ENCODE assay signal across 37 cellular contexts in the genomic region with DNA sequence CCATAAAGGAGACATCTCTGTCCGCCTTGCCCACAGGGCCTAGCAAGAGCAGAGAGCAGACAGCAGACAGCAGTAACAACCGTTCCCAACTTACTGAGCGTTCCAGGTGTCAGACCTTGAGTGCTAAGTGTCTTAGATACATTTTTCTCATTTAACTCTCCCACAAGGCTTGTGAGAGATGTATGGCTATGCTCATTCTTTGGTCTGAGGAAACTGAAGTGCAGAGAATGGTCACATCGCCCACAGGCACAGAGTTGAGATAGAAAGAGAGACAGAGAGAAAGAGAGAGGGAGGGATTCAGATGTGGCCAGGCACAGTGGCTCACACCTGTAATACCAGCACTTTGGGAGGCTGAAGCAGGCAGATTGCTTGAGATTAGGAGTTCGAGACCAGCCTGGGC. TPM values are rescaled to one million over a fixed set of nuclear protein-coding genes. Genes with fewer than 3 reads are reported as not detected.
"Had no signal": no experiment of that assay in that cellular context is flagged by ENCODE, and none has a peak within 500 bp of the region (broad histone marks: within the 10 kb centered on the region; RNA-seq: fewer than 3 reads in every experiment).

No MANE protein-coding gene starts in this region.

- H3K4me3 Mint-ChIP-seq: activated CD4-positive, alpha-beta memory T cell treated with anti-CD3 and anti-CD28 coated beads for 36 hours; activated CD4-positive, alpha-beta T cell treated with anti-CD3 and anti-CD28 coated beads for 36 hours; activated CD4-positive, alpha-beta T cell treated with anti-CD3 and anti-CD28 coated beads, Interleukin-2, amount 10 ng/mL, durations not matched to agents 24 days and 14 days; activated CD8-positive, alpha-beta memory T cell treated with anti-CD3 and anti-CD28 coated beads, Interleukin-2, amount 10 ng/mL, durations not matched to agents 7 days and 5 days; activated CD8-positive, alpha-beta T cell treated with anti-CD3 and anti-CD28 coated beads, Interleukin-2, amount 10 ng/mL, durations not matched to agents 7 days and 5 days; activated naive CD4-positive, alpha-beta T cell treated with anti-CD3 and anti-CD28 coated beads for 36 hours; activated naive CD4-positive, alpha-beta T cell treated with anti-CD3 and anti-CD28 coated beads, Interleukin-2, amount 50 U/mL, for 24 hours; activated naive CD8-positive, alpha-beta T cell treated with anti-CD3 and anti-CD28 coated beads, Interleukin-2, amount 10 ng/mL, durations not matched to agents 7 days and 5 days; activated T-helper 1 cell treated with anti-CD3 and anti-CD28 coated beads, Interleukin-12 subunit alpha, Interleukin-12 subunit beta, Interleukin-2, Interleukin-4 antibody, amounts not matched to agents 30 ng/mL and 10 ng/mL and 1 ng/mL, durations not matched to agents 14 hours and 24 hours and 36 hours; brain had no signal

- H3K4me3 ChIP-seq: ascending aorta, breast epithelium, cardiac muscle cell, colonic mucosa, esophagus squamous epithelium, gastroesophageal sphincter had no signal

- H3K27ac Mint-ChIP-seq: activated CD4-positive, alpha-beta memory T cell treated with anti-CD3 and anti-CD28 coated beads for 36 hours; activated CD4-positive, alpha-beta T cell treated with anti-CD3 and anti-CD28 coated beads for 36 hours; activated CD4-positive, alpha-beta T cell treated with anti-CD3 and anti-CD28 coated beads, Interleukin-2, amount 10 ng/mL, durations not matched to agents 24 days and 14 days; activated CD8-positive, alpha-beta memory T cell treated with anti-CD3 and anti-CD28 coated beads, Interleukin-2, amount 10 ng/mL, durations not matched to agents 7 days and 5 days; activated CD8-positive, alpha-beta T cell treated with anti-CD3 and anti-CD28 coated beads, Interleukin-2, amount 10 ng/mL, durations not matched to agents 7 days and 5 days; activated naive CD4-positive, alpha-beta T cell treated with anti-CD3 and anti-CD28 coated beads for 36 hours; activated naive CD4-positive, alpha-beta T cell treated with anti-CD3 and anti-CD28 coated beads, Interleukin-2, amount 50 U/mL, for 24 hours; activated naive CD8-positive, alpha-beta T cell treated with anti-CD3 and anti-CD28 coated beads, Interleukin-2, amount 10 ng/mL, durations not matched to agents 7 days and 5 days; activated T-helper 1 cell treated with anti-CD3 and anti-CD28 coated beads, Interleukin-12 subunit alpha, Interleukin-12 subunit beta, Interleukin-2, Interleukin-4 antibody, amounts not matched to agents 30 ng/mL and 10 ng/mL and 1 ng/mL, durations not matched to agents 14 hours and 24 hours and 36 hours; activated T-helper 2 cell treated with anti-CD3 and anti-CD28 coated beads, Interferon-gamma antibody, Interleukin-2, Interleukin-4, amounts not matched to agents 10 μg/mL and 5 μg/mL and 100 μg/mL, durations not matched to agents 14 hours and 24 hours and 36 hours; brain had no signal

- FAIRE-seq: endometrium, endothelial cell of umbilical vein had no signal

- H3K27ac ChIP-seq: ascending aorta, breast epithelium, cardiac muscle cell, colonic mucosa, epithelial cell of prostate, esophagus squamous epithelium, gastroesophageal sphincter had no signal

- H3K36me3 Mint-ChIP-seq: activated CD4-positive, alpha-beta memory T cell treated with anti-CD3 and anti-CD28 coated beads for 36 hours; activated CD8-positive, alpha-beta memory T cell treated with anti-CD3 and anti-CD28 coated beads, Interleukin-2, amount 10 ng/mL, durations not matched to agents 7 days and 5 days; activated naive CD4-positive, alpha-beta T cell treated with anti-CD3 and anti-CD28 coated beads, Interleukin-2, amount 50 U/mL, for 24 hours; activated naive CD8-positive, alpha-beta T cell treated with anti-CD3 and anti-CD28 coated beads, Interleukin-2, amount 10 ng/mL, durations not matched to agents 7 days and 5 days; brain had no signal

- H3K9me3 Mint-ChIP-seq: activated CD4-positive, alpha-beta memory T cell treated with anti-CD3 and anti-CD28 coated beads for 36 hours; activated CD4-positive, alpha-beta T cell treated with anti-CD3 and anti-CD28 coated beads, Interleukin-2, amount 10 ng/mL, durations not matched to agents 24 days and 14 days; activated naive CD4-positive, alpha-beta T cell treated with anti-CD3 and anti-CD28 coated beads for 36 hours; activated naive CD4-positive, alpha-beta T cell treated with anti-CD3 and anti-CD28 coated beads, Interleukin-2, amount 50 U/mL, for 24 hours; activated naive CD8-positive, alpha-beta T cell treated with anti-CD3 and anti-CD28 coated beads, Interleukin-2, amount 10 ng/mL, durations not matched to agents 7 days and 5 days; activated T-helper 1 cell treated with anti-CD3 and anti-CD28 coated beads, Interleukin-12 subunit alpha, Interleukin-12 subunit beta, Interleukin-2, Interleukin-4 antibody, amounts not matched to agents 30 ng/mL and 10 ng/mL and 1 ng/mL, durations not matched to agents 14 hours and 24 hours and 36 hours; activated T-helper 2 cell treated with anti-CD3 and anti-CD28 coated beads, Interferon-gamma antibody, Interleukin-2, Interleukin-4, amounts not matched to agents 10 μg/mL and 5 μg/mL and 100 μg/mL, durations not matched to agents 14 hours and 24 hours and 36 hours had no signal

- H3K4me1 ChIP-seq: ascending aorta, breast epithelium, colonic mucosa had no signal

- H3K4me1 Mint-ChIP-seq: activated CD4-positive, alpha-beta T cell treated with anti-CD3 and anti-CD28 coated beads for 36 hours; activated CD4-positive, alpha-beta T cell treated with anti-CD3 and anti-CD28 coated beads, Interleukin-2, amount 10 ng/mL, durations not matched to agents 24 days and 14 days; activated CD8-positive, alpha-beta memory T cell treated with anti-CD3 and anti-CD28 coated beads, Interleukin-2, amount 10 ng/mL, durations not matched to agents 7 days and 5 days; activated naive CD4-positive, alpha-beta T cell treated with anti-CD3 and anti-CD28 coated beads, Interleukin-2, amount 50 U/mL, for 24 hours; activated naive CD8-positive, alpha-beta T cell treated with anti-CD3 and anti-CD28 coated beads, Interleukin-2, amount 10 ng/mL, durations not matched to agents 7 days and 5 days; brain had no signal

- DNase-seq: activated CD4-positive, alpha-beta memory T cell treated with anti-CD3 and anti-CD28 coated beads for 36 hours; activated CD4-positive, alpha-beta T cell treated with anti-CD3 and anti-CD28 coated beads for 36 hours; activated CD4-positive, alpha-beta T cell treated with anti-CD3 and anti-CD28 coated beads, Interleukin-2, amount 10 ng/mL, durations not matched to agents 24 days and 14 days; activated CD4-positive, CD25-positive, alpha-beta regulatory T cell; activated CD4-positive, CD25-positive, alpha-beta regulatory T cell treated with anti-CD3 and anti-CD28 coated beads, Interleukin-2, amount 50 U/mL, for 72 hours; activated CD8-positive, alpha-beta memory T cell treated with anti-CD3 and anti-CD28 coated beads, Interleukin-2, amount 10 ng/mL, durations not matched to agents 7 days and 5 days; activated CD8-positive, alpha-beta memory T cell treated with anti-CD3 and anti-CD28 coated beads, Interleukin-2, amount 50 U/mL, for 4 hours; activated CD8-positive, alpha-beta T cell treated with anti-CD3 and anti-CD28 coated beads, Interleukin-2, amount 10 ng/mL, durations not matched to agents 7 days and 5 days; activated effector memory CD4-positive, alpha-beta T cell treated with anti-CD3 and anti-CD28 coated beads, Interleukin-2, amount 50 U/mL, for 16 hours; activated naive CD4-positive, alpha-beta T cell treated with anti-CD3 and anti-CD28 coated beads for 36 hours; activated naive CD8-positive, alpha-beta T cell treated with anti-CD3 and anti-CD28 coated beads, Interleukin-2, amount 10 ng/mL, durations not matched to agents 7 days and 5 days; activated T-cell treated with anti-CD3 and anti-CD28 coated beads, Interleukin-2, amount 50 U/mL, for 1 hour; activated T-cell treated with anti-CD3 and anti-CD28 coated beads, Interleukin-2, amount 50 U/mL, for 48 hours; central memory CD4-positive, alpha-beta T cell; cerebellar nuclear complex; colonic mucosa; effector CD8-positive, alpha-beta T cell; esophagus squamous epithelium; foreskin melanocyte; T-helper 2 cell had no signal

- H3K27me3 Mint-ChIP-seq: activated naive CD4-positive, alpha-beta T cell treated with anti-CD3 and anti-CD28 coated beads, Interleukin-2, amount 50 U/mL, for 24 hours had no signal

- H3K27me3 ChIP-seq: ascending aorta, breast epithelium, cardiac muscle cell, colonic mucosa, gastroesophageal sphincter had no signal

- H3K36me3 ChIP-seq: ascending aorta, breast epithelium, cardiac muscle cell, colonic mucosa, esophagus squamous epithelium, gastroesophageal sphincter had no signal

- H3K9me3 ChIP-seq: ascending aorta, breast epithelium, colonic mucosa, esophagus squamous epithelium, gastroesophageal sphincter had no signal

RNA-seq across cellular contexts. Expression of gene MEIOSIN, which starts 14.3 kb away (rescaled TPM):
- total RNA-seq: activated CD4-positive, alpha-beta memory T cell treated with anti-CD3 and anti-CD28 coated beads for 36 hours; activated CD4-positive, alpha-beta T cell treated with anti-CD3 and anti-CD28 coated beads for 36 hours; activated CD4-positive, alpha-beta T cell treated with anti-CD3 and anti-CD28 coated beads, Interleukin-2, amount 10 ng/mL, durations not matched to agents 24 days and 14 days; activated CD8-positive, alpha-beta memory T cell treated with anti-CD3 and anti-CD28 coated beads, Interleukin-2, amount 10 ng/mL, durations not matched to agents 7 days and 5 days; activated CD8-positive, alpha-beta T cell treated with anti-CD3 and anti-CD28 coated beads, Interleukin-2, amount 10 ng/mL, durations not matched to agents 7 days and 5 days; activated naive CD4-positive, alpha-beta T cell treated with anti-CD3 and anti-CD28 coated beads for 36 hours; activated naive CD8-positive, alpha-beta T cell treated with anti-CD3 and anti-CD28 coated beads, Interleukin-2, amount 10 ng/mL, durations not matched to agents 7 days and 5 days; activated T-helper 1 cell treated with anti-CD3 and anti-CD28 coated beads, Interleukin-12 subunit alpha, Interleukin-12 subunit beta, Interleukin-2, Interleukin-4 antibody, amounts not matched to agents 30 ng/mL and 10 ng/mL and 1 ng/mL, durations not matched to agents 14 hours and 24 hours and 36 hours; activated T-helper 2 cell treated with anti-CD3 and anti-CD28 coated beads, Interferon-gamma antibody, Interleukin-2, Interleukin-4, amounts not matched to agents 10 μg/mL and 5 μg/mL and 100 μg/mL, durations not matched to agents 14 hours and 24 hours and 36 hours; ascending aorta; breast epithelium; colonic mucosa; dermis microvascular lymphatic vessel endothelial cell; endothelial cell of umbilical vein; esophagus squamous epithelium; fibroblast of lung; fibroblast of villous mesenchyme; gastroesophageal sphincter; glomerular endothelial cell; T-helper 1 cell treated with Interleukin-12 subunit alpha and Interleukin-12 subunit beta and Interleukin-4 antibody, amounts not matched to agents 30 ng/mL and 1 ng/mL, for 36 hours had no signal
- polyA plus RNA-seq: endothelial cell of umbilical vein, esophagus, fibroblast of lung had no signal
